In genomic region chr2:157420771-157421323, GRCh38 we compare ENCODE assay signal across 8 cellular contexts. TPM values are rescaled to one million over a fixed set of nuclear protein-coding genes. Genes with fewer than 3 reads are reported as not detected.
DNase-seq lines count a peak whose midpoint lies in the region; ATAC-seq and TF ChIP-seq lines count a peak whose summit lies in the region.

No MANE protein-coding gene starts in this region.

- H3K9me3 Mint-ChIP-seq in CD8-positive, alpha-beta memory T cell = peaks cover 2 to 14% (median 5%) of the 10 kb centered on the region in 5 donors

- no peak for DNase-seq in CD8-positive, alpha-beta memory T cell
- DNase-seq in right cardiac atrium (no peak), NCI-H2196 (lab: John Stamatoyannopoulos, UW; ENCODE audit: unreplicated experiment) (no peak), T-helper 9 cell (no peak), retina (no peak)
- no peak for DNase-seq in activated CD8-positive, alpha-beta memory T cell treated with anti-CD3 and anti-CD28 coated beads, Interleukin-2, amount 50 U/mL, for 48 hours

- peak overlapping the region; percentile 17; the same call in 1 of the 2 replicates for H3K9ac ChIP-seq in OCI-LY3 (ENCODE audit: low read length)

- TF ChIP-seq CTCF in OCI-LY3 (IDR thresholded peaks at IDR 0.05; ENCODE audit: low read depth, low read length) = no peak

- peaks cover 53 to 83% (median 59%) of the 10 kb centered on the region in 3 donors for H3K36me3 Mint-ChIP-seq in CD8-positive, alpha-beta memory T cell

- H3K4me1 Mint-ChIP-seq in CD8-positive, alpha-beta memory T cell = peaks cover 74 to 88% (median 88%) of the 10 kb centered on the region in 3 donors

- peaks cover 0 to 1% of the 10 kb centered on the region in 2 donors for H3K27me3 Mint-ChIP-seq in CD8-positive, alpha-beta memory T cell

- no peak overlapping the region for H3K27ac ChIP-seq in CD8-positive, alpha-beta memory T cell (ENCODE audit: low read depth, low read length)
- peak overlapping the region; percentile 80 for H3K27ac ChIP-seq in OCI-LY3 (ENCODE audit: low read length)
- H3K27ac ChIP-seq in right cardiac atrium (ENCODE audit: low read length) = no peak overlapping the region

- no peak overlapping the region for H3K4me3 ChIP-seq in CD8-positive, alpha-beta memory T cell (ENCODE audit: low read length)
- H3K4me3 ChIP-seq in OCI-LY3 (ENCODE audit: low read length) (peak overlapping the region; percentile 10; the same call in 1 of the 2 replicates), right cardiac atrium (ENCODE audit: low read length) (no peak overlapping the region)

- H3K4me3 Mint-ChIP-seq in CD8-positive, alpha-beta memory T cell = peak overlapping the region; percentile 27 to 65 (median 54)

- peaks cover 68% of the 10 kb centered on the region for H3K36me3 ChIP-seq in CD8-positive, alpha-beta memory T cell (ENCODE audit: insufficient read depth, low read length)
- peaks cover 72% of the 10 kb centered on the region for H3K36me3 ChIP-seq in OCI-LY3 (replicated peaks; ENCODE audit: low read depth, low read length)

- H3K9me3 ChIP-seq in CD8-positive, alpha-beta memory T cell (ENCODE audit: low read length) = no peaks in the 10 kb centered on the region
- H3K9me3 ChIP-seq in OCI-LY3 (ENCODE audit: insufficient read depth, low read length) (no peaks in the 10 kb centered on the region), right cardiac atrium (ENCODE audit: control insufficient read depth, low read length) (no peaks in the 10 kb centered on the region)

- CTCF ChIA-PET in CD8-positive, alpha-beta memory T cell (lab: Charles Lee) = interaction anchor here (0.8 to 4.0 kb wide), 9 partner anchors 12 to 93 kb away, joined by 3 to 28 read pairs (median 6); partner anchors contain the start of gene CYTIP

- no peak overlapping the region for H2AFZ ChIP-seq in OCI-LY3 (ENCODE audit: low read depth, low read length)

- peaks cover 29% of the 10 kb centered on the region for H3K79me2 ChIP-seq in OCI-LY3 (ENCODE audit: low read length)

- H3K4me1 ChIP-seq in CD8-positive, alpha-beta memory T cell (ENCODE audit: insufficient read depth, low read length) = peaks cover 65% of the 10 kb centered on the region
- H3K4me1 ChIP-seq in OCI-LY3 (ENCODE audit: low read length) (peaks cover 47% of the 10 kb centered on the region), right cardiac atrium (ENCODE audit: control insufficient read depth, insufficient read depth, low read length) (peaks cover 2% of the 10 kb centered on the region)

- peak; percentile 74 for ATAC-seq in GM21717 (IDR thresholded peaks at IDR 0.05; ENCODE audit: unreplicated experiment)
- ATAC-seq in right cardiac atrium = peak; percentile 65

- intact Hi-C loops in right cardiac atrium (cut with DNase I) = no loop called here

- H3K27ac Mint-ChIP-seq in CD8-positive, alpha-beta memory T cell = peak overlapping the region; percentile 83 to 97 (median 91)

- peaks cover 57% of the 10 kb centered on the region for H4K20me1 ChIP-seq in OCI-LY3 (ENCODE audit: insufficient read depth, low read length)

- H3K27me3 ChIP-seq in CD8-positive, alpha-beta memory T cell (ENCODE audit: insufficient read depth, low read length, poor library complexity, severe bottlenecking) = no peaks in the 10 kb centered on the region
- H3K27me3 ChIP-seq in OCI-LY3 (ENCODE audit: low read depth, low read length) (no peaks in the 10 kb centered on the region), right cardiac atrium (ENCODE audit: control insufficient read depth, insufficient read depth) (no peaks in the 10 kb centered on the region)

- H3K4me2 ChIP-seq in OCI-LY3 (ENCODE audit: low read length) = peak overlapping the region; percentile 60

- WGBS in right cardiac atrium = 67% methylated on average over 4 of the region's 4 CpGs

- POLR2A ChIA-PET in CD8-positive, alpha-beta memory T cell (lab: Charles Lee) = interaction anchor here (1.3 to 3.2 kb wide), 6 partner anchors 9 to 88 kb away, joined by 4 to 45 read pairs (median 7); no protein-coding TSS in a partner anchor

RNA-seq across cellular contexts. Expression of gene CYTIP, which starts 23.0 kb away (rescaled TPM):
- total RNA-seq in CD8-positive, alpha-beta memory T cell = 100 to 1,000 TPM; 195 to 202 TPM
- polyA plus RNA-seq in CD8-positive, alpha-beta memory T cell = 144 TPM
- total RNA-seq in right cardiac atrium = 1 to 10 TPM; 2.3 to 4.2 (median 3.2) TPM
- 1.3 TPM for polyA plus RNA-seq in right cardiac atrium

Comparison
In these comparisons a context has a peak if more than half of its experiments do, and no peak if none do; other contexts are left out.
1. RNA of gene CYTIP, which starts 23.0 kb away (total RNA-seq): 195 to 202 TPM in CD8-positive, alpha-beta memory T cell; 2.3 to 4.2 TPM in right cardiac atrium; every median in the first group is over 10 times any median in the second.